16 cellular contexts compared by ENCODE assay signal in genomic region chr7:75567948-75568595, GRCh38.
"Had no signal": no experiment of that assay in that cellular context is flagged by ENCODE, and none has a peak within 500 bp of the region (broad histone marks: within the 10 kb centered on the region; RNA-seq: fewer than 3 reads in every experiment).

No MANE protein-coding gene starts in this region.

- H3K27ac Mint-ChIP-seq: activated CD4-positive, alpha-beta memory T cell treated with anti-CD3 and anti-CD28 coated beads, Interleukin-2, amount 10 ng/mL, durations not matched to agents 7 days and 5 days; activated naive CD8-positive, alpha-beta T cell treated with anti-CD3 and anti-CD28 coated beads, Interleukin-2, amount 10 ng/mL, durations not matched to agents 7 days and 5 days; activated T-cell treated with anti-CD3 and anti-CD28 coated beads, Interleukin-2, amount 50 U/mL, for 72 hours; effector memory CD8-positive, alpha-beta T cell; natural killer cell treated with Interleukin-12 subunit alpha and Interleukin-12 subunit beta and Interleukin-15 and Interleukin-18, amount 100 ng/mL, for 72 hours had no signal

- H3K36me3 Mint-ChIP-seq: natural killer cell treated with Interleukin-12 subunit alpha and Interleukin-12 subunit beta and Interleukin-15 and Interleukin-18, amount 100 ng/mL, for 72 hours had no signal

- DNase-seq: activated CD4-positive, alpha-beta memory T cell treated with anti-CD3 and anti-CD28 coated beads, Interleukin-2, amount 10 ng/mL, durations not matched to agents 7 days and 5 days; activated gamma-delta T cell treated with Interleukin-2 at 50 U/mL for 16 hours; activated naive CD8-positive, alpha-beta T cell treated with anti-CD3 and anti-CD28 coated beads, Interleukin-2, amount 10 ng/mL, durations not matched to agents 7 days and 5 days; activated T-cell treated with anti-CD3 and anti-CD28 coated beads, Interleukin-2, amount 50 U/mL, for 72 hours; effector memory CD8-positive, alpha-beta T cell; erythroblast; immature natural killer cell; ovary; stomach; T-helper 9 cell; uterus had no signal

- H3K4me1 Mint-ChIP-seq: immature natural killer cell had no signal

- H3K4me3 ChIP-seq: coronary artery, lung, ovary, right atrium auricular region, skin epidermis, stomach, uterus had no signal

- H3K9me3 ChIP-seq: ovary, right atrium auricular region, stomach, uterus had no signal

- ATAC-seq: activated T-cell treated with anti-CD3 and anti-CD28 coated beads, Interleukin-2, amount 50 U/mL, for 72 hours; effector memory CD8-positive, alpha-beta T cell; natural killer cell treated with Interleukin-12 subunit alpha and Interleukin-12 subunit beta and Interleukin-15 and Interleukin-18, amount 100 ng/mL, for 72 hours had no signal

- H3K4me1 ChIP-seq: uterus had no signal

- H3K27me3 ChIP-seq: ovary, right atrium auricular region, stomach, uterus had no signal

- H3K4me3 Mint-ChIP-seq: activated CD4-positive, alpha-beta memory T cell treated with anti-CD3 and anti-CD28 coated beads, Interleukin-2, amount 10 ng/mL, durations not matched to agents 7 days and 5 days; activated naive CD8-positive, alpha-beta T cell treated with anti-CD3 and anti-CD28 coated beads, Interleukin-2, amount 10 ng/mL, durations not matched to agents 7 days and 5 days; activated T-cell treated with anti-CD3 and anti-CD28 coated beads, Interleukin-2, amount 50 U/mL, for 72 hours; effector memory CD8-positive, alpha-beta T cell; immature natural killer cell; natural killer cell treated with Interleukin-12 subunit alpha and Interleukin-12 subunit beta and Interleukin-15 and Interleukin-18, amount 100 ng/mL, for 72 hours had no signal

- H3K27me3 Mint-ChIP-seq: activated CD4-positive, alpha-beta memory T cell treated with anti-CD3 and anti-CD28 coated beads, Interleukin-2, amount 10 ng/mL, durations not matched to agents 7 days and 5 days; activated naive CD8-positive, alpha-beta T cell treated with anti-CD3 and anti-CD28 coated beads, Interleukin-2, amount 10 ng/mL, durations not matched to agents 7 days and 5 days; effector memory CD8-positive, alpha-beta T cell; natural killer cell treated with Interleukin-12 subunit alpha and Interleukin-12 subunit beta and Interleukin-15 and Interleukin-18, amount 100 ng/mL, for 72 hours had no signal

- H3K36me3 ChIP-seq: ovary, uterus had no signal

- H3K27ac ChIP-seq: coronary artery, ovary, right atrium auricular region, stomach, uterus had no signal

- H3K9me3 Mint-ChIP-seq: activated naive CD8-positive, alpha-beta T cell treated with anti-CD3 and anti-CD28 coated beads, Interleukin-2, amount 10 ng/mL, durations not matched to agents 7 days and 5 days; activated T-cell treated with anti-CD3 and anti-CD28 coated beads, Interleukin-2, amount 50 U/mL, for 72 hours; effector memory CD8-positive, alpha-beta T cell; immature natural killer cell; natural killer cell treated with Interleukin-12 subunit alpha and Interleukin-12 subunit beta and Interleukin-15 and Interleukin-18, amount 100 ng/mL, for 72 hours had no signal
